In the genomic region with DNA sequence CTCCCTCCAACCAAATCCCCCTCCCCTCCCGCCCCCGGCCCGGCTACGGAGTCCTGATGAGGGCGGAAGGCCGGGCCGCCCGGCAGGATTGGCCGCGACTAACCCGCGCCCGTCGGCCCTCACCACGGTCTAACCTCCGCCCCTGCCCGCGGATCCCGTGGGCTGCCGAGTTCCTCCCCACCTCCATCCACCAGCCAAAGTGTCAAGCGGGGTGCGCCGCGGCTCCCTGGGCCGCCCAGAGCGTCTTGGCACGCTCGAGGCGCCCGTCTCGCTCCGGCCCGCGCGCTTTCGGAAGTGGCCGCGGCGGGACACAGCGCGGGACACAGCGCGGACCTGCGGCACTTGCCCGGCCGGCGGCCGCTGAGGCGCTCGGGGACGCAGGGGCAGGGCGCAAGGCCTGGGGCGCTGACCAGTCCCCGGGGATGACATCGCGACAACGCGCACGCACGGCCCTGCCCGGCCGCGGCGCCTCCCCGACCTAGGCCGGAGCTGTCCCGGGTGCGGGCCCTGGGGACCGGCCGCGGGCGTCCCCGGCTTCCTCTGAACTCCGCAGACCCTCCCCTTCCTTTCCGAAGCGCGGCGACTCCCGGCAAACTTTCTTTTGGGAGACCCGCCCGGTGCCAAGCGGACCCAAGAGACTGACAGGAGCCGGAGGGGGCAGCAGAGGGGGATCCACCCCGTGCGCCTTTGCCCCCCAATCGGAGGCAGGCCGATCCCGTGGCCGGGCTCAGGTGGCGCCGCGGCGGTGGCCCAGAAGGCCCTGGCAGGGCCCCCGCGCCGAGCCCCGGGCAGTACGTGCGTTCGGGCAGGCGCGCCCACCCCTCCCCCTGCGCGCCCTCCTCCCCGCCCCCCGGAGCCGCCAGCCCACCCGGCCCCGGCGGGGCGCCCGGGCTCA, we compare ENCODE assay signal across 8 cellular contexts.
DNase-seq lines count a peak whose midpoint lies in the region; ATAC-seq, FAIRE-seq and TF ChIP-seq lines count a peak whose summit lies in the region.

No MANE protein-coding gene starts in this region.

- H3K27me3 Mint-ChIP-seq in activated CD4-positive, alpha-beta memory T cell treated with anti-CD3 and anti-CD28 coated beads, Interleukin-2, amount 10 ng/mL, durations not matched to agents 7 days and 5 days: peaks cover 1% of the 10 kb centered on the region

- 0 to 1% methylated on average over 11 to 91 of the region's 112 CpGs for WGBS in tibial nerve, 2 donors

- no peaks in the 10 kb centered on the region for H3K79me2 ChIP-seq in DOHH2 (ENCODE audit: control insufficient read depth, low read length)
- H3K79me2 ChIP-seq in endothelial cell of umbilical vein (ENCODE audit: control insufficient read depth, insufficient read depth, low read length): peaks cover 21% of the 10 kb centered on the region

- ATAC-seq in GM21381 (IDR thresholded peaks at IDR 0.05; ENCODE audit: unreplicated experiment): peak; percentile 28

- H3K27me3 ChIP-seq in DOHH2 (ENCODE audit: control insufficient read depth, low read length): peaks cover 66% of the 10 kb centered on the region
- H3K27me3 ChIP-seq in HL-60 (ENCODE audit: insufficient read depth, poor library complexity, severe bottlenecking): peaks cover 62% of the 10 kb centered on the region
- no peaks in the 10 kb centered on the region for H3K27me3 ChIP-seq in endothelial cell of umbilical vein (ENCODE audit: control insufficient read depth in 2 of 2, insufficient read depth in 2 of 2, low read length in 2 of 2)
- peaks cover 0 to 11% of the 10 kb centered on the region in 2 donors for H3K27me3 ChIP-seq in tibial nerve

- no peaks in the 10 kb centered on the region for H3K9me3 ChIP-seq in DOHH2 (ENCODE audit: control insufficient read depth, insufficient read depth, low read length)
- H3K9me3 ChIP-seq in endothelial cell of umbilical vein (replicated peaks; ENCODE audit: control insufficient read depth, insufficient read depth, low read length): no peaks in the 10 kb centered on the region
- no peaks in the 10 kb centered on the region for H3K9me3 ChIP-seq in tibial nerve

- H2AFZ ChIP-seq in endothelial cell of umbilical vein (ENCODE audit: low read depth, low read length): peak overlapping the region; percentile 35

- CTCF ChIA-PET in activated CD4-positive, alpha-beta memory T cell treated with anti-CD3 and anti-CD28 coated beads, Interleukin-2, amount 10 ng/mL, durations not matched to agents 7 days and 5 days (lab: Charles Lee): interaction anchor here (1.0 to 2.3 kb wide), 7 partner anchors 17 to 340 kb away, joined by 3 to 9 read pairs (median 4); no protein-coding TSS in a partner anchor
- CTCF ChIA-PET in endothelial cell of umbilical vein (lab: Charles Lee): interaction anchor here (0.8 to 6.1 kb wide), 14 partner anchors 14 to 1242 kb away, joined by 3 to 61 read pairs (median 6); no protein-coding TSS in a partner anchor

- intact Hi-C loops in endothelial cell of umbilical vein (cut with micrococcal nuclease): loop anchor here (1.0 to 2.0 kb wide), 7 partner anchors 15 to 443 kb away; no protein-coding TSS in a partner anchor

- no TSS peak for BruUV-seq in endothelial cell of umbilical vein (replicated peaks; lab: Mats Ljungman, UMichigan)

- peak overlapping the region; percentile 76 for H3K9ac ChIP-seq in endothelial cell of umbilical vein (replicated peaks; ENCODE audit: extremely low read depth, insufficient read depth, low read length)

- H3K4me3 ChIP-seq in DOHH2 (ENCODE audit: low read length) (peak overlapping the region; percentile 54), HL-60 (replicated peaks; ENCODE audit: insufficient read depth, low read length) (peak overlapping the region; percentile 31), endothelial cell of umbilical vein (replicated peaks in 1 of 3; ENCODE audit: insufficient read depth in 1 of 3, low read depth in 1 of 3, low read length in 3 of 3) (peak overlapping the region; percentile 33 to 83 (median 69)), tibial nerve (peak overlapping the region; percentile 67 to 82 (median 76))

- peak; percentile 15 for FAIRE-seq in endothelial cell of umbilical vein (lab: Jason Lieb, UNC)

- no peak for TF ChIP-seq EP300 in tibial nerve (IDR thresholded peaks at IDR 0.05)

- DNase-seq in HL-60 (ENCODE audit: low read depth in 1 of 2, low spot score in 1 of 2) (no peak), endothelial cell of umbilical vein (ENCODE audit: low read depth, low spot score) (peak; percentile 53), mucosa of gallbladder (ENCODE audit: low spot score) (peak; percentile 27), tibial nerve (ENCODE audit: low spot score in 2 of 2) (peak in 1 of 2 donors; percentile 18), GF-D8 (lab: John Stamatoyannopoulos, UW) (no peak)
- peak; percentile 54 for DNase-seq in activated CD4-positive, alpha-beta memory T cell treated with anti-CD3 and anti-CD28 coated beads, Interleukin-2, amount 10 ng/mL, durations not matched to agents 7 days and 5 days

- peaks cover 16% of the 10 kb centered on the region for H3K36me3 Mint-ChIP-seq in activated CD4-positive, alpha-beta memory T cell treated with anti-CD3 and anti-CD28 coated beads, Interleukin-2, amount 10 ng/mL, durations not matched to agents 7 days and 5 days (ENCODE audit: low read depth)

- dilution Hi-C loops in endothelial cell of umbilical vein (cut with MboI; ENCODE audit: extremely low pct_ligation_motif_present, low sequenced_read_pairs): no loop called here

- H4K20me1 ChIP-seq in DOHH2 (ENCODE audit: control insufficient read depth, insufficient read depth, low read depth, low read length): no peaks in the 10 kb centered on the region
- no peaks in the 10 kb centered on the region for H4K20me1 ChIP-seq in endothelial cell of umbilical vein (replicated peaks; ENCODE audit: control insufficient read depth, extremely low read depth, insufficient read depth, low read length)

- H3K9me3 Mint-ChIP-seq in activated CD4-positive, alpha-beta memory T cell treated with anti-CD3 and anti-CD28 coated beads, Interleukin-2, amount 10 ng/mL, durations not matched to agents 7 days and 5 days: no peaks in the 10 kb centered on the region

- H3K4me1 ChIP-seq in DOHH2 (ENCODE audit: control insufficient read depth, low read length): peaks cover 3% of the 10 kb centered on the region; the same call in 1 of the 2 replicates
- peaks cover 14% of the 10 kb centered on the region for H3K4me1 ChIP-seq in endothelial cell of umbilical vein (ENCODE audit: control insufficient read depth, extremely low read depth, insufficient read depth, low read length)
- H3K4me1 ChIP-seq in tibial nerve: peaks cover 0 to 25% (median 0%) of the 10 kb centered on the region in 4 donors

- H3K4me2 ChIP-seq in DOHH2 (ENCODE audit: low read length) (peak overlapping the region; percentile 61), endothelial cell of umbilical vein (ENCODE audit: insufficient read depth, low read length) (peak overlapping the region; percentile 34)

- POLR2A ChIA-PET in activated CD4-positive, alpha-beta memory T cell treated with anti-CD3 and anti-CD28 coated beads, Interleukin-2, amount 10 ng/mL, durations not matched to agents 7 days and 5 days (lab: Charles Lee): interaction anchor here (0.6 to 34.6 kb wide), 23 partner anchors 9 to 902 kb away, joined by 3 to 678 read pairs (median 6); a partner anchor contains a TSS
- POLR2A ChIA-PET in endothelial cell of umbilical vein (lab: Charles Lee): interaction anchor here (1.0 to 1.3 kb wide), 2 partner anchors 14 kb away, joined by 7 to 9 read pairs; no protein-coding TSS in a partner anchor

- no peak for TF ChIP-seq CTCF in DOHH2 (IDR thresholded peaks at IDR 0.05; ENCODE audit: low read depth, low read length, poor library complexity, severe bottlenecking)
- TF ChIP-seq CTCF in HL-60 (IDR thresholded peaks at IDR 0.05; ENCODE audit: insufficient read depth, low read length): no peak
- TF ChIP-seq CTCF in endothelial cell of umbilical vein (IDR thresholded peaks at IDR 0.05; ENCODE audit: extremely low read depth in 1 of 2, insufficient read depth in 1 of 2, low read depth in 1 of 2, low read length in 2 of 2): peak in 1 of 2 donors; percentile 16
- TF ChIP-seq CTCF in tibial nerve (IDR thresholded peaks at IDR 0.05): no peak

- peaks cover 60% of the 10 kb centered on the region for H3K4me1 Mint-ChIP-seq in activated CD4-positive, alpha-beta memory T cell treated with anti-CD3 and anti-CD28 coated beads, Interleukin-2, amount 10 ng/mL, durations not matched to agents 7 days and 5 days

- peak overlapping the region; percentile 79 for H3K27ac Mint-ChIP-seq in activated CD4-positive, alpha-beta memory T cell treated with anti-CD3 and anti-CD28 coated beads, Interleukin-2, amount 10 ng/mL, durations not matched to agents 7 days and 5 days

- no peaks in the 10 kb centered on the region for H3F3A ChIP-seq in DOHH2 (ENCODE audit: control insufficient read depth, insufficient read depth)

- TF ChIP-seq POLR2A in endothelial cell of umbilical vein (IDR thresholded peaks at IDR 0.05; ENCODE audit: low read depth, low read length) (no peak), tibial nerve (IDR thresholded peaks at IDR 0.05) (no peak)

- peak overlapping the region; percentile 77 for H3K4me3 Mint-ChIP-seq in activated CD4-positive, alpha-beta memory T cell treated with anti-CD3 and anti-CD28 coated beads, Interleukin-2, amount 10 ng/mL, durations not matched to agents 7 days and 5 days

- H3K9me1 ChIP-seq in endothelial cell of umbilical vein (replicated peaks; ENCODE audit: control insufficient read depth, extremely low read depth, insufficient read depth, low read length): no peaks in the 10 kb centered on the region

- H3K36me3 ChIP-seq in DOHH2 (ENCODE audit: control insufficient read depth, low read length) (no peaks in the 10 kb centered on the region), endothelial cell of umbilical vein (ENCODE audit: control insufficient read depth in 2 of 2, extremely low read depth in 1 of 2, insufficient read depth in 2 of 2, low read length in 2 of 2) (no peaks in the 10 kb centered on the region), tibial nerve (no peaks in the 10 kb centered on the region)

- H3K9me2 ChIP-seq in DOHH2 (replicated peaks; ENCODE audit: control insufficient read depth, low read length): no peaks in the 10 kb centered on the region

- no peak overlapping the region for H3K27ac ChIP-seq in DOHH2 (ENCODE audit: low read depth, low read length)
- no peak overlapping the region for H3K27ac ChIP-seq in HL-60 (replicated peaks)
- H3K27ac ChIP-seq in endothelial cell of umbilical vein (ENCODE audit: insufficient read depth, low read depth, low read length): peak overlapping the region; percentile 86
- H3K27ac ChIP-seq in tibial nerve: peak overlapping the region; percentile 65 to 90 (median 84)

TF ChIP-seq in endothelial cell of umbilical vein, 7 proteins besides CTCF, POLR2A, EP300 and RAD21 (continues in another document):
- no peak for TF ChIP-seq FOS (IDR thresholded peaks at IDR 0.05; ENCODE audit: borderline replicate concordance, insufficient read depth, low read length)
- TF ChIP-seq, protein P1, sequence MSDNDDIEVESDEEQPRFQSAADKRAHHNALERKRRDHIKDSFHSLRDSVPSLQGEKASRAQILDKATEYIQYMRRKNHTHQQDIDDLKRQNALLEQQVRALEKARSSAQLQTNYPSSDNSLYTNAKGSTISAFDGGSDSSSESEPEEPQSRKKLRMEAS (IDR thresholded peaks at IDR 0.05; ENCODE audit: insufficient read depth, insufficient read length): no peak
- TF ChIP-seq JUN (IDR thresholded peaks at IDR 0.05; ENCODE audit: borderline replicate concordance, insufficient read depth, insufficient read length, low read depth): no peak
- TF ChIP-seq MYC (IDR thresholded peaks at IDR 0.05; ENCODE audit: low read depth, low read length): no peak

Comparison
In these comparisons a context has a peak if more than half of its experiments do, and no peak if none do; other contexts are left out.
1. H3K27ac ChIP-seq: peak in endothelial cell of umbilical vein (single experiment) and tibial nerve (4 of 4); none in DOHH2 (single experiment) and HL-60 (single experiment).
2. DNase-seq: peak in activated CD4-positive, alpha-beta memory T cell treated with anti-CD3 and anti-CD28 coated beads, Interleukin-2, amount 10 ng/mL, durations not matched to agents 7 days and 5 days (single experiment), endothelial cell of umbilical vein (single experiment) and mucosa of gallbladder (single experiment); none in HL-60 (0 of 2) and GF-D8 (single experiment).
3. Peak in every context shown above with its lines, with median percentiles within 50 percentile points of each other: H3K4me3 ChIP-seq.